8 cellular contexts compared by ENCODE assay signal in the genomic region with DNA sequence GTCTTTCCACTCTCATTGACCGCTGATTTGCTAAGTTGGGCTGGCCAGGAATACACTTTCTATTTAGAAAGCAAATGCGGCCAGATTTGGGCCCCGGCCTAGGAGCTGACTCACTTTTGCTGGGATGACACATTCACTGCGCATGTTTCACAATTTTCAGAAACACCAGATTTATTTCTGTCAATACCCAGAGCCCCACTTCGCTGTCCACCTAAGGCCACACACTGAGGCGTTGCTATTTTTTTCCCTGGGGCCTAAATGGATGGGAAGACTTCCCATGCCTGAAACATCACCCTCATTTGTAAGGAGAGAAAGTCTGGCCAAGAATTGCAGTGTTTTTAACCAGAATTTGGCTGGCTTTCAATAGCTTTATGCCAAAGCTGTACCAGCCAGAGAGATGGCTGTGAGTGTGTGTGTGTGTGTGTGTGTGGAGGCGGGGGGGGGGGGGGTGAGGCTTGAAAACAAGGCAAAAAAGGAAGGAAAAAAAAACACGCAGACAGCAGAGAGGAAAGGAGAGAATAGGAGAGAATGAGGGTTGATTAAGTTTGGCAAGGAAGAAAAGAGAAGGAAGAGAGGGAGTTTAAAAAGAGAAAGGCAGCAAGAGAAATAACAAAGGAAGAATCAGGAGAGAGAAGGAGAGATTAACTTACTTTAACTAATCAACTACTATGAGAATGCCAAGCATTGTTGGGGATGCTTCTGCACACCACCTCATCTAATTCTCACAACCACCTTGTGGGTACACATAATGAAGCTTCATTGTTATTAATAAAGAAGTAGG.
DNase-seq lines count a peak whose midpoint lies in the region; ATAC-seq and TF ChIP-seq lines count a peak whose summit lies in the region.

No MANE protein-coding gene starts in this region.

- POLR2A ChIA-PET in OCI-LY7 (lab: Charles Lee): no interaction called here

- no peak overlapping the region for H2AFZ ChIP-seq in OCI-LY7 (ENCODE audit: low read length)

- peak overlapping the region in 8 of 59 donors; percentile 4 to 38 (median 12) for H3K4me3 ChIP-seq in dorsolateral prefrontal cortex
- no peak overlapping the region for H3K4me3 ChIP-seq in OCI-LY7 (ENCODE audit: low read depth, low read length, poor library complexity, severe bottlenecking)

- H3K4me2 ChIP-seq in OCI-LY7 (ENCODE audit: low read length): no peak overlapping the region

- H3K79me2 ChIP-seq in OCI-LY7 (ENCODE audit: insufficient read depth, low read depth, low read length): no peaks in the 10 kb centered on the region

- H3K9me3 ChIP-seq in OCI-LY7 (ENCODE audit: low read length): no peaks in the 10 kb centered on the region

- TF ChIP-seq CTCF in dorsolateral prefrontal cortex (IDR thresholded peaks at IDR 0.05 in 54 of 56, conservative IDR thresholded peaks at IDR 0.05 in 2 of 56; ENCODE audit: low read depth in 1 of 56, partially characterized antibody in 56 of 56) (peak in 1 of 56 donors; percentile 17), OCI-LY7 (conservative IDR thresholded peaks at IDR 0.05; ENCODE audit: low read length) (no peak)

- CTCF ChIA-PET in OCI-LY7 (lab: Charles Lee; ENCODE audit: unreplicated experiment): interaction anchor here (0.6 kb wide), 1 partner anchor 9 kb away, joined by 3 read pairs; no protein-coding TSS in a partner anchor

- H3K27ac ChIP-seq in dorsolateral prefrontal cortex (peak overlapping the region; percentile 76 to 97 (median 91)), OCI-LY7 (ENCODE audit: low read depth, low read length, poor library complexity, severe bottlenecking) (no peak overlapping the region)

- no peaks in the 10 kb centered on the region for H3K9me2 ChIP-seq in OCI-LY7 (ENCODE audit: insufficient read depth, low read length)

- DNase-seq in AG20443 (ENCODE audit: low spot score) (peak; percentile 92), NCI-H446 treated with DMSO at 0.1 percent for 48 hours (lab: John Stamatoyannopoulos, UW) (peak; percentile 19), dorsolateral prefrontal cortex (peak; percentile 44 to 91 (median 78)), mucosa of gallbladder (ENCODE audit: low spot score) (peak; percentile 82), NCI-H526 treated with DMSO at 0.1 percent for 48 hours (lab: John Stamatoyannopoulos, UW) (no peak), OCI-LY7 (ENCODE audit: low spot score) (no peak), retina (no peak)

- H4K20me1 ChIP-seq in OCI-LY7 (ENCODE audit: insufficient read depth, low read length): no peaks in the 10 kb centered on the region

- H3K36me3 ChIP-seq in OCI-LY7 (ENCODE audit: insufficient read depth, low read length): no peaks in the 10 kb centered on the region

- intact Hi-C loops in dorsolateral prefrontal cortex (cut with DNase I): loop anchor here (1.0 to 10.0 kb wide), 3 partner anchors 114 to 514 kb away; a partner anchor contains a TSS
- intact Hi-C loops in OCI-LY7 (cut with micrococcal nuclease; ENCODE audit: unreplicated experiment): no loop called here

- H3K27me3 ChIP-seq in dorsolateral prefrontal cortex: no peaks in the 10 kb centered on the region

- no peaks in the 10 kb centered on the region for H3K4me1 ChIP-seq in OCI-LY7 (ENCODE audit: insufficient read depth, low read length, poor library complexity, severe bottlenecking)

- no TSS peak for BruUV-seq in OCI-LY7 (replicated peaks; lab: Mats Ljungman, UMichigan)

- no peak for ATAC-seq in HG03378 (IDR thresholded peaks at IDR 0.05; ENCODE audit: unreplicated experiment)

Comparison
In these comparisons a context has a peak if more than half of its experiments do, and no peak if none do; other contexts are left out.
1. DNase-seq: peak in AG20443 (single experiment), NCI-H446 treated with DMSO at 0.1 percent for 48 hours (single experiment), dorsolateral prefrontal cortex (10 of 10) and mucosa of gallbladder (single experiment); none in NCI-H526 treated with DMSO at 0.1 percent for 48 hours (single experiment), OCI-LY7 (single experiment) and retina (single experiment).